In the genomic region with DNA sequence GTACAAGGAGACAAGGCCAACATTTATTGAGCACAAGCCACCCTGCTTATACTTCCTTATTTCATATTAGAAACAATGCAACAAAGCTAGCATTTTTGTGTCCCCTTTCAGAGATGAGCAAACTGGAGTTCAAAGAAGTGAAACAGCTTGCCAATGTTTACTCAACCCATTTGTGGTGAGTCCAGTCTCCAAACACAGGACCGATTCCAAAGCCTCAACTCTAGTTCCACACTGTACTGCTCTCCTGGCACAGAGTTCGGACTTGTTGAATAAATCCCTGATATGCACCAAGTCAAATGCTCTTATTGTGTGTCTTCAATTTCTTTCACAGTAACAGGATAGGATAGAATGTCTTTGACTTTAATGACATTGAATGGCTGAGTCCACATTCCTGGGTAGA, we compare ENCODE assay signal across 13 cellular contexts.
"Had no signal": no experiment of that assay in that cellular context is flagged by ENCODE, and none has a peak within 500 bp of the region (broad histone marks: within the 10 kb centered on the region; RNA-seq: fewer than 3 reads in every experiment).

No MANE protein-coding gene starts in this region.

- ATAC-seq: activated CD8-positive, alpha-beta T cell treated with anti-CD3 and anti-CD28 coated beads, Interleukin-2, amount 10 ng/mL, durations not matched to agents 7 days and 5 days; activated naive CD4-positive, alpha-beta T cell treated with anti-CD3 and anti-CD28 coated beads, Interleukin-2, amount 50 U/mL, for 72 hours; effector memory CD8-positive, alpha-beta T cell; heart left ventricle; stimulated activated memory B cell treated with anti-CD40 and anti-IgM and Interleukin-4, amounts not matched to agents 10 μg/mL and 1 μg/mL and 100 μg/mL, for 72 hours had no signal

- H3K4me3 ChIP-seq: heart left ventricle, lung, ovary, tibial nerve had no signal

- DNase-seq: activated B cell treated with CpG ODN at 0.5 μM for 24 hours; activated CD4-positive, alpha-beta T cell treated with anti-CD3 and anti-CD28 coated beads, Interleukin-2, amount 10 ng/mL, durations not matched to agents 24 days and 14 days; activated CD8-positive, alpha-beta memory T cell treated with anti-CD3 and anti-CD28 coated beads, Interleukin-2, amount 50 U/mL, for 4 hours; activated CD8-positive, alpha-beta T cell treated with anti-CD3 and anti-CD28 coated beads, Interleukin-2, amount 10 ng/mL, durations not matched to agents 7 days and 5 days; activated effector memory CD4-positive, alpha-beta T cell treated with anti-CD3 and anti-CD28 coated beads, Interleukin-2, amount 50 U/mL, for 16 hours; activated T-cell treated with anti-CD3 and anti-CD28 coated beads, Interleukin-2, amount 50 U/mL, for 48 hours; effector memory CD8-positive, alpha-beta T cell; heart left ventricle; ovary had no signal
